Comparison of ENCODE assay signal across 1 cellular context in the genomic region with DNA sequence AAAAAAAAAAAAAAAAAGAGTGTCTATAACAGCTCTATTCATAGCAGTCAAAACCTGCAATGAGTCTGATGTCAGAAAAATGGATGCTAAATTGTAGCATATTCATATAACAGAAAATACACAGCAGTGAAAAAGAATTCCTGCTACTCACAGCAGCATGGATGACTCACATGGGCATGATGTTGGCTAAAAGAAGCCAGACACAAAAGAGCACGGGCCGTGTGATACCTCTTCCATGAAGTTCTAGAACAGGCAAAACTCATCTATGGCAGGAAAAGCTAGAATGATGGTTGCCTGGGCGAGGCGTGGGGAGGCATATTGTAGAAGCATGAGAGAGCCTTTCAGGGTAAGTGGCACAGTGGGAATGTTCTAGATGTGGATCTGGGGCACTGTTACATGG.
TF ChIP-seq lines count a peak whose summit lies in the region.

No MANE protein-coding gene starts in this region.

TF ChIP-seq in A549, 52 proteins besides CTCF, POLR2A, EP300 and RAD21 (continued from another document):
- TF ChIP-seq FOSL2 (IDR thresholded peaks at IDR 0.05) = no peak
- TF ChIP-seq FOSL2 (CRISPR knock-in tag; IDR thresholded peaks at IDR 0.05) = peak; percentile 39
- TF ChIP-seq ZSCAN20 (CRISPR knock-in tag; IDR thresholded peaks at IDR 0.05) = no peak
